ENCODE assay signal across 11 cellular contexts in the genomic region with DNA sequence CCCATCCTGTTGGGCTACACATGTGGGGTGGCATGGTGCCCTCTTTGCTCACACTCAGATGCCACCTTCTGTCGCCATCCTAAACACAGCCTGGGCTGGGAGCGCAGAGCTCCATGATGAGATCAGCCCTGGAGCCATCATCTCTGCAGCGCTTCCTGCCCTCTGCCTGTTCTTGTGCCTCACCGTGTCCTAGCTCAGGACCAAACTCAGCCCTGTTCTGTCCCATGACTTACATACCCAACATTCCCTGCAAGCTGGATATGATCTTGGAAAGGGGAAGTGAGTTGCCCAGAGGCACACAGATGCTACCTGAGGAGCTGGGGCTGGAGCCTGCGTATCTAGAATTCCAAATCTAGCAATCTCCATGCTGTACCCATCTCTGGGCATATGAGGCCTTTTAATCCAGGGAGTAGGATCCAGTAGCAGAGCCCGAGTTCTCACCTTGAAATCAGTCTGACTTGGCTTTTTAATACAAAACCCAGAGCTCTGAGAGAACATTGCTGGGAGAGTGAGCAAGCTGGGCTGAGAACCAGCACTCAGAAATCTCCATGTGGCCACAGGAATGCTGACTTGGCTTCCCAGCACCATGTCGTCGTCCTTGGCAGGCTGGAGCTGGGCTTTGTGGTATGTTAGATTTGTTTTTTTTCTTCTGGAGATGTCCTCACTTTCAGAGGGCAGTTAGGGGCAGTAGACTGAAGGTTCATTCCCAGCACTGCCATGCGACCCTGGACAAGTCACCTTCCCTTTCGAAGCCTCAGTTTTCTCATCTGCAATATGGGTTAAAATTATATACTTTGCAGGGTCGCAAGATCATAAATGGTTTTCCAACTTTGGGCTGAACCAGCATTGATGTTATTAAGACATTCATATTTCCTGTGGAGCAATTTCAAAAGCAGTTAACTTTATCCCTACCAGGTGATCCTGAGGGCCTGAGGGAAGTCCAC. TPM values are rescaled to one million over a fixed set of nuclear protein-coding genes. Genes with fewer than 3 reads are reported as not detected.
DNase-seq lines count a peak whose midpoint lies in the region; ATAC-seq, FAIRE-seq and TF ChIP-seq lines count a peak whose summit lies in the region.
"Had no signal": no experiment of that assay in that cellular context is flagged by ENCODE, and none has a peak within 500 bp of the region (broad histone marks: within the 10 kb centered on the region; RNA-seq: fewer than 3 reads in every experiment).

No MANE protein-coding gene starts in this region.

- H3K36me3 ChIP-seq in Peyer's patch (no peaks in the 10 kb centered on the region), fibroblast of lung (ENCODE audit: control insufficient read depth, insufficient read depth, low read length) (no peaks in the 10 kb centered on the region), neural progenitor cell (no peaks in the 10 kb centered on the region), small intestine (ENCODE audit: control insufficient read depth in 2 of 2, insufficient read depth in 2 of 2, low read length in 2 of 2) (no peaks in the 10 kb centered on the region)

- H3K27me3 ChIP-seq in AG04450 (ENCODE audit: control insufficient read depth, insufficient read depth, low read length), result peaks cover 43% of the 10 kb centered on the region
- peaks cover 0 to 7% of the 10 kb centered on the region in 2 donors for H3K27me3 ChIP-seq in Peyer's patch
- peaks cover 52% of the 10 kb centered on the region for H3K27me3 ChIP-seq in fibroblast of lung (ENCODE audit: control insufficient read depth, insufficient read depth, low read length)
- H3K27me3 ChIP-seq in neural progenitor cell, result peaks cover 13% of the 10 kb centered on the region
- peaks cover 7 to 11% of the 10 kb centered on the region in 2 donors for H3K27me3 ChIP-seq in small intestine (ENCODE audit: control insufficient read depth in 2 of 2, insufficient read depth in 2 of 2, low read length in 2 of 2)

- H3K79me2 ChIP-seq in fibroblast of lung (ENCODE audit: control insufficient read depth, insufficient read depth, low read length) (no peaks in the 10 kb centered on the region), neural progenitor cell (ENCODE audit: low read depth) (peaks cover 73% of the 10 kb centered on the region)

- POLR2A ChIA-PET in AG04450 (lab: Yijun Ruan, JAX), result interaction anchor here (0.6 to 1.5 kb wide), 4 partner anchors 9 to 56 kb away, joined by 3 to 6 read pairs (median 4); no protein-coding TSS in a partner anchor

- ATAC-seq in GM21423 (IDR thresholded peaks at IDR 0.05; ENCODE audit: unreplicated experiment), result no peak

- H3K27ac ChIP-seq in AG04450 (ENCODE audit: low read depth, low read length), result peak overlapping the region; percentile 86
- peak overlapping the region in 3 of 4 donors; percentile 32 to 48 (median 39) for H3K27ac ChIP-seq in Peyer's patch
- H3K27ac ChIP-seq in fibroblast of lung (ENCODE audit: insufficient read depth, low read length), result peak overlapping the region; percentile 48
- no peak overlapping the region for H3K27ac ChIP-seq in neural progenitor cell
- peak overlapping the region in 1 of 2 donors; percentile 26 for H3K27ac ChIP-seq in small intestine (ENCODE audit: low read depth in 1 of 2, low read length in 1 of 2)
- H3K27ac ChIP-seq: C4-2B had no signal

- no peak for FAIRE-seq in small intestine (lab: Jason Lieb, UNC)
- FAIRE-seq: TTC549 had no signal

- 71 to 75% (median 75%) methylated on average over 11 of the region's 11 CpGs for WGBS in small intestine, 3 donors

- TF ChIP-seq CTCF in AG04450 (IDR thresholded peaks at IDR 0.05; ENCODE audit: low read depth, low read length), result no peak
- no peak for TF ChIP-seq CTCF in Peyer's patch (IDR thresholded peaks at IDR 0.05)
- no peak for TF ChIP-seq CTCF in fibroblast of lung (conservative IDR thresholded peaks at IDR 0.05 in 1 of 2, IDR thresholded peaks at IDR 0.05 in 1 of 2; ENCODE audit: low read depth in 1 of 2, low read length in 2 of 2)
- no peak for TF ChIP-seq CTCF in neural progenitor cell (IDR thresholded peaks at IDR 0.05)

- TF ChIP-seq POLR2A in Peyer's patch (IDR thresholded peaks at IDR 0.05), result no peak

- H2AFZ ChIP-seq in fibroblast of lung (ENCODE audit: low read length) (no peak overlapping the region), neural progenitor cell (replicated peaks) (no peak overlapping the region)

- H3K9me3 Mint-ChIP-seq in neural progenitor cell, result no peaks in the 10 kb centered on the region

- H3K4me3 ChIP-seq in AG04450 (ENCODE audit: low read depth, low read length) (no peak overlapping the region), Peyer's patch (no peak overlapping the region), fibroblast of lung (replicated peaks in 1 of 4; ENCODE audit: control extremely low read depth in 1 of 4, insufficient read depth in 1 of 4, low read depth in 3 of 4, low read length in 4 of 4) (no peak overlapping the region), neural progenitor cell (no peak overlapping the region), small intestine (ENCODE audit: low read depth in 1 of 2, low read length in 2 of 2) (no peak overlapping the region)

- H3K36me3 Mint-ChIP-seq in neural progenitor cell, result no peaks in the 10 kb centered on the region
- H3K36me3 Mint-ChIP-seq: activated naive CD8-positive, alpha-beta T cell had no signal

- peaks cover 16% of the 10 kb centered on the region for H3K27me3 Mint-ChIP-seq in neural progenitor cell (ENCODE audit: insufficient read depth, low read depth)

- H3K9me3 ChIP-seq in AG04450 (ENCODE audit: control insufficient read depth, insufficient read depth, low read length), result no peaks in the 10 kb centered on the region; the same call in 1 of the 2 replicates
- no peaks in the 10 kb centered on the region for H3K9me3 ChIP-seq in Peyer's patch
- H3K9me3 ChIP-seq in fibroblast of lung (ENCODE audit: control insufficient read depth, insufficient read depth, low read depth, low read length), result no peaks in the 10 kb centered on the region
- no peaks in the 10 kb centered on the region for H3K9me3 ChIP-seq in neural progenitor cell (ENCODE audit: low read depth)
- H3K9me3 ChIP-seq in small intestine (ENCODE audit: control insufficient read depth, low read depth), result no peaks in the 10 kb centered on the region

- H3K4me3 Mint-ChIP-seq in neural progenitor cell, result peak overlapping the region; percentile 54
- H3K4me3 Mint-ChIP-seq: activated naive CD8-positive, alpha-beta T cell had no signal

- DNase-seq in AG04450 (ENCODE audit: low read depth, low spot score) (peak; percentile 89), Peyer's patch (peak in 1 of 3 donors; percentile 58), fibroblast of lung (ENCODE audit: low read depth in 2 of 2) (peak; percentile 97 to 98), neural progenitor cell (ENCODE audit: low spot score) (no peak), small intestine (no peak), SK-N-DZ (ENCODE audit: low spot score) (no peak)
- DNase-seq in effector CD8-positive, alpha-beta T cell (lab: John Stamatoyannopoulos, UW), result no peak

- H3K9ac ChIP-seq in fibroblast of lung (ENCODE audit: insufficient read depth, low read length) (no peak overlapping the region), neural progenitor cell (no peak overlapping the region)

- H4K20me1 ChIP-seq in fibroblast of lung (ENCODE audit: control insufficient read depth, extremely low read depth, insufficient read depth, low read length), result no peaks in the 10 kb centered on the region
- peaks cover 63% of the 10 kb centered on the region for H4K20me1 ChIP-seq in neural progenitor cell (ENCODE audit: low read depth)

- peaks cover 39% of the 10 kb centered on the region for H3K4me1 Mint-ChIP-seq in neural progenitor cell

- peaks cover 19% of the 10 kb centered on the region for H3F3A ChIP-seq in neural progenitor cell (ENCODE audit: low read depth)

- peaks cover 0 to 12% (median 7%) of the 10 kb centered on the region in 4 donors for H3K4me1 ChIP-seq in Peyer's patch
- H3K4me1 ChIP-seq in fibroblast of lung (ENCODE audit: control insufficient read depth, extremely low read depth, insufficient read depth, low read length), result peaks cover 6% of the 10 kb centered on the region
- H3K4me1 ChIP-seq in neural progenitor cell, result peaks cover 23% of the 10 kb centered on the region
- H3K4me1 ChIP-seq in small intestine (ENCODE audit: control insufficient read depth in 2 of 2, insufficient read depth in 1 of 2, low read depth in 1 of 2, low read length in 1 of 2), result no peaks in the 10 kb centered on the region

- CTCF ChIA-PET in AG04450 (lab: Charles Lee), result interaction anchor here (0.6 to 1.6 kb wide), 8 partner anchors 12 to 147 kb away, joined by 3 to 5 read pairs (median 4); no protein-coding TSS in a partner anchor

- H3K4me2 ChIP-seq in fibroblast of lung (ENCODE audit: extremely low read depth, insufficient read depth, low read length) (peak overlapping the region; percentile 67), neural progenitor cell (peak overlapping the region; percentile 88)

- no peak overlapping the region for H3K27ac Mint-ChIP-seq in neural progenitor cell
- H3K27ac Mint-ChIP-seq: activated naive CD8-positive, alpha-beta T cell had no signal

RNA-seq across cellular contexts. Expression of a gene that starts 2.6 kb away (rescaled TPM):
- 1.8 and 3.0 TPM in 2 replicates for polyA plus RNA-seq in AG04450 (2011; rRNA removed)
- polyA minus RNA-seq in AG04450 (2011; rRNA and poly(A)+ RNA removed), result 1.3 and 2.2 TPM in 2 replicates
- 10 to 100 TPM in 1 of 4 donors, 1 to 10 TPM in 2, under 1 TPM in 1; 0.70 to 10.7 (median 2.2) TPM for total RNA-seq in Peyer's patch
- 1.5 and 3.6 TPM in 2 replicates for total RNA-seq in fibroblast of lung
- 0.21 and 1.3 TPM in 2 replicates for polyA plus RNA-seq in fibroblast of lung
- polyA plus RNA-seq in fibroblast of lung (2012), result 0.24 and 2.3 TPM in 2 replicates
- polyA minus RNA-seq in fibroblast of lung (ENCODE audit: low replicate concordance), result 3.5 TPM in 1 of 2 replicates, not detected in the other
- 51.3 and 114 TPM in 2 replicates for total RNA-seq in neural progenitor cell (ENCODE audit: low replicate concordance)
- 1 to 10 TPM in 2 of 3 donors, under 1 TPM in 1; 0.89 to 3.0 (median 2.6) TPM for polyA plus RNA-seq in small intestine
- polyA plus RNA-seq in SK-N-DZ (2014; cell fraction: cytosol; rRNA removed), result 1.9 and 3.7 TPM in 2 replicates
- polyA plus RNA-seq in SK-N-DZ (2014; cell fraction: nucleus; rRNA removed), result 1.7 and 1.9 TPM in 2 replicates

Comparison
In these comparisons a context has a peak if more than half of its experiments do, and no peak if none do; other contexts are left out.
1. DNase-seq: peak in AG04450 (single experiment) and fibroblast of lung (2 of 2); none in neural progenitor cell (single experiment), small intestine (single experiment), SK-N-DZ (single experiment) and effector CD8-positive, alpha-beta T cell (single experiment).